ENCODE assay signal across 13 cellular contexts in genomic region chr3:183108002-183108449, GRCh38. TPM values are rescaled to one million over a fixed set of nuclear protein-coding genes. Genes with fewer than 3 reads are reported as not detected.
DNase-seq lines count a peak whose midpoint lies in the region; ATAC-seq, FAIRE-seq and TF ChIP-seq lines count a peak whose summit lies in the region.
"Had no signal": no experiment of that assay in that cellular context is flagged by ENCODE, and none has a peak within 500 bp of the region (broad histone marks: within the 10 kb centered on the region; RNA-seq: fewer than 3 reads in every experiment).

No MANE protein-coding gene starts in this region.

- H3K4me3 ChIP-seq in DOHH2 (ENCODE audit: low read length) (no peak overlapping the region), ascending aorta (no peak overlapping the region)
- H3K4me3 ChIP-seq: colonic mucosa had no signal

- H3K4me3 Mint-ChIP-seq in memory B cell, result no peak overlapping the region
- H3K4me3 Mint-ChIP-seq: activated B cell treated with CpG ODN at 0.5 μM for 24 hours had no signal

- peaks cover 4% of the 10 kb centered on the region for H3K9me3 Mint-ChIP-seq in memory B cell

- H3K27me3 ChIP-seq in DOHH2 (ENCODE audit: control insufficient read depth, low read length) (no peaks in the 10 kb centered on the region), ascending aorta (no peaks in the 10 kb centered on the region)
- H3K27me3 ChIP-seq: colonic mucosa had no signal

- DNase-seq in NCI-H1048 (lab: John Stamatoyannopoulos, UW), result peak; percentile 52
- DNase-seq in ascending aorta (ENCODE audit: low spot score in 2 of 2), result no peak
- DNase-seq in memory B cell (ENCODE audit: low spot score in 2 of 2), result no peak
- no peak for DNase-seq in RCC 7860 (ENCODE audit: low spot score)
- DNase-seq in NCI-H510A (lab: John Stamatoyannopoulos, UW), result no peak
- no peak for DNase-seq in KG1 (lab: John Stamatoyannopoulos, UW)
- DNase-seq in NCI-H510A treated with DMSO at 0.1 percent for 48 hours (lab: John Stamatoyannopoulos, UW), result no peak
- DNase-seq: activated B cell treated with CpG ODN at 0.5 μM for 24 hours, colonic mucosa, COR-L47, glutamatergic neuron, KBM-7 had no signal

- H3K4me1 ChIP-seq in DOHH2 (ENCODE audit: control insufficient read depth, low read length) (peaks cover 12% of the 10 kb centered on the region), ascending aorta (peaks cover 0 to 3% of the 10 kb centered on the region in 2 donors)
- H3K4me1 ChIP-seq: colonic mucosa had no signal

- no peaks in the 10 kb centered on the region for H3K79me2 ChIP-seq in DOHH2 (ENCODE audit: control insufficient read depth, low read length)

- FAIRE-seq in RCC 7860 (lab: Jason Lieb, UNC), result no peak

- intact Hi-C loops in ascending aorta (cut with DNase I), result no loop called here

- H3K27ac ChIP-seq in DOHH2 (ENCODE audit: low read depth, low read length) (0 out of 2 replicates have a peak overlapping the region, but pooled peaks have one; percentile 13), ascending aorta (peak overlapping the region; percentile 48 to 60)
- H3K27ac ChIP-seq: colonic mucosa had no signal

- no peaks in the 10 kb centered on the region for H4K20me1 ChIP-seq in DOHH2 (ENCODE audit: control insufficient read depth, insufficient read depth, low read depth, low read length)

- H3K36me3 ChIP-seq in DOHH2 (ENCODE audit: control insufficient read depth, low read length) (no peaks in the 10 kb centered on the region), ascending aorta (no peaks in the 10 kb centered on the region)
- H3K36me3 ChIP-seq: colonic mucosa had no signal

- H3K27me3 Mint-ChIP-seq in memory B cell, result no peaks in the 10 kb centered on the region
- H3K27me3 Mint-ChIP-seq: activated B cell treated with CpG ODN at 0.5 μM for 24 hours had no signal

- peak overlapping the region; percentile 53 for H3K27ac Mint-ChIP-seq in memory B cell
- H3K27ac Mint-ChIP-seq: activated B cell treated with CpG ODN at 0.5 μM for 24 hours had no signal

- 0 out of 2 replicates have a peak, but pooled peaks cover 3% of the 10 kb centered on the region for H3F3A ChIP-seq in DOHH2 (ENCODE audit: control insufficient read depth, insufficient read depth)

- peak overlapping the region; percentile 35 for H3K4me2 ChIP-seq in DOHH2 (ENCODE audit: low read length)

- peak; percentile 46 for ATAC-seq in memory B cell (ENCODE audit: low read depth)

- H3K9me3 ChIP-seq in DOHH2 (ENCODE audit: control insufficient read depth, insufficient read depth, low read length) (no peaks in the 10 kb centered on the region), ascending aorta (no peaks in the 10 kb centered on the region)
- H3K9me3 ChIP-seq: colonic mucosa had no signal

- peaks cover 10% of the 10 kb centered on the region for H3K4me1 Mint-ChIP-seq in memory B cell

- H3K9me2 ChIP-seq in DOHH2 (replicated peaks; ENCODE audit: control insufficient read depth, low read length), result no peaks in the 10 kb centered on the region

- no peaks in the 10 kb centered on the region for H3K36me3 Mint-ChIP-seq in memory B cell

- TF ChIP-seq CTCF in DOHH2 (IDR thresholded peaks at IDR 0.05; ENCODE audit: low read depth, low read length, poor library complexity, severe bottlenecking) (no peak), ascending aorta (IDR thresholded peaks at IDR 0.05) (no peak)

RNA-seq across cellular contexts. Expression of gene MCCC1, which starts 8.7 kb away (rescaled TPM):
- total RNA-seq in ascending aorta, result 10.3 TPM

RNA-seq across cellular contexts. Expression of gene LAMP3, which starts 54.5 kb away (rescaled TPM):
- total RNA-seq in ascending aorta, result not detected
